ENCODE assay signal across 13 cellular contexts in the genomic region with DNA sequence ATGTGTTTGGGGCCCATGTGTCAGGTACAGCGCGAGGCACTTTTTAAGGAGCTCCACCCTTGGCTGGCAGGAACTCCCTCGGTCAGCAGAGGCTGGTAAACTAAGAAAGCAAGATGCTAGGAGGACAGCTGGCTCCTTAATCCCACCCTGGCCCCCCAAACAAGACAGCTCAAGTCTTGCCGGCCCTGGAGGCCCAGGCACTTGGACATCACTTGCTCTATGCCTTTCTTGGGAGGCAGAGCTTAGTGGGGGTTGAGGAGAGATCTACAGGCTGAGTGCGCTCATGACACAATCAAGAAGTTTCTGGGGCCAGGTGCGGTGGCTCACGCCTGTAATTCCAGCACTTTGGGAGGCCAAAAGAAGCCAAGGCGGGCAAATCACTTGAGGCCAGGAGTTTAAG.
DNase-seq lines count a peak whose midpoint lies in the region; ATAC-seq and TF ChIP-seq lines count a peak whose summit lies in the region.
"Had no signal": no experiment of that assay in that cellular context is flagged by ENCODE, and none has a peak within 500 bp of the region (broad histone marks: within the 10 kb centered on the region; RNA-seq: fewer than 3 reads in every experiment).

No MANE protein-coding gene starts in this region.

- H3K4me1 ChIP-seq in CD4-positive, CD25-positive, alpha-beta regulatory T cell (ENCODE audit: control insufficient read depth, insufficient read depth, low read length, poor library complexity, severe bottlenecking): peaks cover 43% of the 10 kb centered on the region
- H3K4me1 ChIP-seq in KMS-11 (ENCODE audit: low read depth, poor library complexity, severe bottlenecking): peaks cover 54% of the 10 kb centered on the region
- H3K4me1 ChIP-seq in prostate gland (replicated peaks): peaks cover 12% of the 10 kb centered on the region

- TF ChIP-seq CTCF in KMS-11 (conservative IDR thresholded peaks at IDR 0.05; ENCODE audit: low read depth, low read length): no peak
- TF ChIP-seq CTCF in coronary artery (IDR thresholded peaks at IDR 0.05): no peak
- TF ChIP-seq CTCF in prostate gland (IDR thresholded peaks at IDR 0.05): no peak

- H3K27me3 ChIP-seq in CD4-positive, CD25-positive, alpha-beta regulatory T cell (ENCODE audit: control insufficient read depth, insufficient read depth, low read length): no peaks in the 10 kb centered on the region
- H3K27me3 ChIP-seq in KMS-11 (ENCODE audit: insufficient read depth, low read depth) (no peaks in the 10 kb centered on the region), prostate gland (replicated peaks; ENCODE audit: insufficient read depth) (no peaks in the 10 kb centered on the region)
- H3K27me3 ChIP-seq: BLaER1 treated with 17β-estradiol and CSF1 and Interleukin-3, amounts not matched to agents 10 nM and 100 nM had no signal

- no peak for DNase-seq in CD4-positive, CD25-positive, alpha-beta regulatory T cell
- DNase-seq in coronary artery (ENCODE audit: low spot score) (peak; percentile 54), prostate gland (ENCODE audit: low spot score) (no peak), hypothalamus (lab: John Stamatoyannopoulos, UW) (no peak), NCI-H1436 treated with DMSO at 0.1 percent for 48 hours (lab: John Stamatoyannopoulos, UW) (no peak)
- no peak for DNase-seq in effector CD4-positive, alpha-beta T cell
- DNase-seq: GOT3, SHP77 treated with DMSO at 0.1 percent for 48 hours had no signal

- no peaks in the 10 kb centered on the region for H3K9me3 Mint-ChIP-seq in CD4-positive, CD25-positive, alpha-beta regulatory T cell
- H3K9me3 Mint-ChIP-seq: mesothelial cell of epicardium had no signal

- no peaks in the 10 kb centered on the region for H3K27me3 Mint-ChIP-seq in CD4-positive, CD25-positive, alpha-beta regulatory T cell

- H3K4me1 Mint-ChIP-seq in CD4-positive, CD25-positive, alpha-beta regulatory T cell: peaks cover 28 to 94% (median 78%) of the 10 kb centered on the region in 4 donors
- H3K4me1 Mint-ChIP-seq: mesothelial cell of epicardium had no signal

- H3K27ac ChIP-seq in CD4-positive, CD25-positive, alpha-beta regulatory T cell (ENCODE audit: insufficient read depth, low read length, poor library complexity, severe bottlenecking): peak overlapping the region; percentile 60
- H3K27ac ChIP-seq in KMS-11: peak overlapping the region; percentile 63; the same call in 1 of the 2 replicates
- H3K27ac ChIP-seq in coronary artery: peak overlapping the region; percentile 72 to 83
- H3K27ac ChIP-seq in prostate gland: peak overlapping the region; percentile 59 to 74
- H3K27ac ChIP-seq: HL-60 had no signal

- no peak for TF ChIP-seq POLR2A in prostate gland (IDR thresholded peaks at IDR 0.05)

- ATAC-seq in CD4-positive, CD25-positive, alpha-beta regulatory T cell (ENCODE audit: low read depth in 2 of 2): no peak
- no peak for ATAC-seq in GM21423 (IDR thresholded peaks at IDR 0.05; ENCODE audit: unreplicated experiment)

- peak overlapping the region; percentile 89; the same call in 1 of the 2 replicates for H3K4me2 ChIP-seq in KMS-11

- H3K79me2 ChIP-seq in KMS-11 (ENCODE audit: insufficient read depth, low read depth): peaks cover 50% of the 10 kb centered on the region

- H4K20me1 ChIP-seq in KMS-11 (ENCODE audit: insufficient read depth): no peaks in the 10 kb centered on the region

- WGBS in prostate gland: 93% methylated on average over 8 of the region's 8 CpGs

- H3K9me3 ChIP-seq in CD4-positive, CD25-positive, alpha-beta regulatory T cell (ENCODE audit: control insufficient read depth in 2 of 2, low read length in 2 of 2): no peaks in the 10 kb centered on the region
- no peaks in the 10 kb centered on the region for H3K9me3 ChIP-seq in prostate gland
- H3K9me3 ChIP-seq: BLaER1 treated with 17β-estradiol and CSF1 and Interleukin-3, amounts not matched to agents 10 nM and 100 nM had no signal

- H3K36me3 Mint-ChIP-seq in CD4-positive, CD25-positive, alpha-beta regulatory T cell: peaks cover 7% of the 10 kb centered on the region
- H3K36me3 Mint-ChIP-seq: mesothelial cell of epicardium had no signal

- H3K36me3 ChIP-seq in CD4-positive, CD25-positive, alpha-beta regulatory T cell (ENCODE audit: control insufficient read depth, insufficient read depth, low read length): peaks cover 13% of the 10 kb centered on the region
- H3K36me3 ChIP-seq in KMS-11 (ENCODE audit: insufficient read depth): no peaks in the 10 kb centered on the region
- no peaks in the 10 kb centered on the region for H3K36me3 ChIP-seq in prostate gland

- H2AFZ ChIP-seq in KMS-11 (ENCODE audit: low read depth): no peak overlapping the region

- H3K4me3 ChIP-seq in CD4-positive, CD25-positive, alpha-beta regulatory T cell (ENCODE audit: low read depth, low read length): no peak overlapping the region
- no peak overlapping the region for H3K4me3 ChIP-seq in KMS-11 (IDR thresholded peaks at IDR 0.05; ENCODE audit: insufficient read depth, low read depth, low read length)
- H3K4me3 ChIP-seq in coronary artery: no peak overlapping the region
- no peak overlapping the region for H3K4me3 ChIP-seq in prostate gland
- H3K4me3 ChIP-seq: BLaER1 treated with 17β-estradiol and CSF1 and Interleukin-3, amounts not matched to agents 10 nM and 100 nM had no signal

- H3K27ac Mint-ChIP-seq in CD4-positive, CD25-positive, alpha-beta regulatory T cell: peak overlapping the region; percentile 83 to 98 (median 92)
- H3K27ac Mint-ChIP-seq: mesothelial cell of epicardium had no signal

- H3K4me3 Mint-ChIP-seq in CD4-positive, CD25-positive, alpha-beta regulatory T cell: peak overlapping the region in 1 of 4 donors; percentile 70
- H3K4me3 Mint-ChIP-seq: mesothelial cell of epicardium had no signal

- H3K9ac ChIP-seq in KMS-11: no peak overlapping the region
- H3K9ac ChIP-seq: BLaER1 treated with 17β-estradiol and CSF1 and Interleukin-3, amounts not matched to agents 10 nM and 100 nM had no signal

- intact Hi-C loops in prostate gland (cut with DNase I): no loop called here
